33 cellular contexts compared by ENCODE assay signal in genomic region chr3:50213383-50213782, GRCh38. TPM values are rescaled to one million over a fixed set of nuclear protein-coding genes. Genes with fewer than 3 reads are reported as not detected.
DNase-seq lines count a peak whose midpoint lies in the region; ATAC-seq, FAIRE-seq and TF ChIP-seq lines count a peak whose summit lies in the region.
"Had no signal": no experiment of that assay in that cellular context is flagged by ENCODE, and none has a peak within 500 bp of the region (broad histone marks: within the 10 kb centered on the region; RNA-seq: fewer than 3 reads in every experiment).

No MANE protein-coding gene starts in this region.

- no peaks in the 10 kb centered on the region for H3K9me3 ChIP-seq in BLaER1 treated with 17β-estradiol and CSF1 and Interleukin-3, amounts not matched to agents 10 nM and 100 nM (replicated peaks in 1 of 11)
- H3K9me3 ChIP-seq: breast epithelium, mucosa of descending colon, Peyer's patch had no signal

- H3K36me3 ChIP-seq in BLaER1 treated with 17β-estradiol and CSF1 and Interleukin-3, amounts not matched to agents 10 nM and 100 nM = no peaks in the 10 kb centered on the region
- H3K36me3 ChIP-seq: breast epithelium, Peyer's patch had no signal

- peaks cover 17% of the 10 kb centered on the region for H3K4me1 Mint-ChIP-seq in brain
- H3K4me1 Mint-ChIP-seq: activated naive CD8-positive, alpha-beta T cell treated with anti-CD3 and anti-CD28 coated beads for 36 hours; CD14-positive monocyte had no signal

- TF ChIP-seq POLR2A in H54 (IDR thresholded peaks at IDR 0.05; ENCODE audit: low read depth, low read length) = no peak

- H3K4me3 Mint-ChIP-seq in brain = no peak overlapping the region
- H3K4me3 Mint-ChIP-seq: activated naive CD8-positive, alpha-beta T cell treated with anti-CD3 and anti-CD28 coated beads for 36 hours; CD14-positive monocyte; T-helper 17 cell had no signal

- H3K4me2 ChIP-seq in BLaER1 treated with 17β-estradiol and CSF1 and Interleukin-3, amounts not matched to agents 10 nM and 100 nM = peak overlapping the region in 8 of 11 experiments; percentile 27 to 61 (median 39); a peak in 13 of 22 replicates
- H3K4me2 ChIP-seq: smooth muscle cell had no signal

- DNase-seq in left lobe of liver (ENCODE audit: low spot score) = no peak
- peak; percentile 92 for DNase-seq in putamen (ENCODE audit: low spot score)
- no peak for DNase-seq in GM20000 (ENCODE audit: low spot score)
- DNase-seq in NCI-H128 (lab: John Stamatoyannopoulos, UW; ENCODE audit: unreplicated experiment) = no peak
- DNase-seq in H54 (ENCODE audit: insufficient read length, low spot score) = no peak
- DNase-seq: ACHN; activated CD4-positive, alpha-beta T cell treated with anti-CD3 and anti-CD28 coated beads, Interleukin-2, amount 50 U/mL, for 4 hours; activated CD8-positive, alpha-beta memory T cell treated with anti-CD3 and anti-CD28 coated beads, Interleukin-2, amount 50 U/mL, for 4 hours; activated naive CD8-positive, alpha-beta T cell treated with anti-CD3 and anti-CD28 coated beads for 36 hours; glutamatergic neuron; H7; left ventricle myocardium superior; mucosa of descending colon; NCI-H1092 treated with DMSO at 0.1 percent for 48 hours; NCI-H2107; NCI-H510A; Peyer's patch; stimulated activated CD4-positive, alpha-beta T cell treated with anti-CD3 and anti-CD28 coated beads, Interleukin-2, amount 100 ng/mL, for 48 hours; stimulated activated naive CD4-positive, alpha-beta T cell; T-helper 17 cell; trophoblast cell had no signal

- no peak overlapping the region for H3K27ac ChIP-seq in BLaER1 treated with 17β-estradiol and CSF1 and Interleukin-3, amounts not matched to agents 10 nM and 100 nM
- H3K27ac ChIP-seq: breast epithelium, HL-60, Peyer's patch, VCaP had no signal

- TF ChIP-seq CTCF in brain (conservative IDR thresholded peaks at IDR 0.05) = no peak
- TF ChIP-seq CTCF in GM20000 (IDR thresholded peaks at IDR 0.05; ENCODE audit: extremely low read depth, missing control alignments) = no peak

- ATAC-seq in left lobe of liver = peak; percentile 7
- no peak for ATAC-seq in HG02678 (IDR thresholded peaks at IDR 0.05; ENCODE audit: unreplicated experiment)
- ATAC-seq: left ventricle myocardium superior, mucosa of descending colon, T-helper 17 cell had no signal

- no peaks in the 10 kb centered on the region for H3K36me3 Mint-ChIP-seq in brain
- H3K36me3 Mint-ChIP-seq: activated naive CD8-positive, alpha-beta T cell treated with anti-CD3 and anti-CD28 coated beads for 36 hours; CD14-positive monocyte had no signal

- H3K27ac Mint-ChIP-seq in brain = peak overlapping the region in 3 of 5 experiments; percentile 83 to 91 (median 86)
- H3K27ac Mint-ChIP-seq: activated naive CD8-positive, alpha-beta T cell treated with anti-CD3 and anti-CD28 coated beads for 36 hours; activated T-helper 2 cell treated with anti-CD3 and anti-CD28 coated beads, Interferon-gamma antibody, Interleukin-2, Interleukin-4, amounts not matched to agents 10 μg/mL and 5 μg/mL and 100 μg/mL, durations not matched to agents 14 hours and 24 hours and 36 hours; T-helper 17 cell had no signal

- peak overlapping the region in 7 of 11 experiments; percentile 3 to 60 (median 32); a peak in 10 of 22 replicates for H3K9ac ChIP-seq in BLaER1 treated with 17β-estradiol and CSF1 and Interleukin-3, amounts not matched to agents 10 nM and 100 nM

- no peaks in the 10 kb centered on the region for H3K9me3 Mint-ChIP-seq in brain
- H3K9me3 Mint-ChIP-seq: activated naive CD8-positive, alpha-beta T cell treated with anti-CD3 and anti-CD28 coated beads for 36 hours; activated T-helper 2 cell treated with anti-CD3 and anti-CD28 coated beads, Interferon-gamma antibody, Interleukin-2, Interleukin-4, amounts not matched to agents 10 μg/mL and 5 μg/mL and 100 μg/mL, durations not matched to agents 14 hours and 24 hours and 36 hours; CD14-positive monocyte had no signal

- no peak overlapping the region for H3K4me3 ChIP-seq in BLaER1 treated with 17β-estradiol and CSF1 and Interleukin-3, amounts not matched to agents 10 nM and 100 nM
- H3K4me3 ChIP-seq: breast epithelium, mucosa of descending colon, Peyer's patch, smooth muscle cell had no signal

- H3K27me3 Mint-ChIP-seq in brain = peaks cover 8% of the 10 kb centered on the region
- H3K27me3 Mint-ChIP-seq: activated naive CD8-positive, alpha-beta T cell treated with anti-CD3 and anti-CD28 coated beads for 36 hours had no signal

- peaks cover 0 to 6% (median 0%) of the 10 kb centered on the region in 11 experiments; a peak in 3 of 22 replicates for H4K20me1 ChIP-seq in BLaER1 treated with 17β-estradiol and CSF1 and Interleukin-3, amounts not matched to agents 10 nM and 100 nM

- peaks cover 0 to 15% (median 6%) of the 10 kb centered on the region in 11 experiments; a peak in 14 of 22 replicates for H3K27me3 ChIP-seq in BLaER1 treated with 17β-estradiol and CSF1 and Interleukin-3, amounts not matched to agents 10 nM and 100 nM
- H3K27me3 ChIP-seq: breast epithelium, Peyer's patch had no signal

- peaks cover 7 to 35% (median 25%) of the 10 kb centered on the region in 10 experiments; a peak in 19 of 20 replicates for H3K4me1 ChIP-seq in BLaER1 treated with 17β-estradiol and CSF1 and Interleukin-3, amounts not matched to agents 10 nM and 100 nM

- no peak for FAIRE-seq in H54 (lab: Jason Lieb, UNC)
- FAIRE-seq: D721Med, endometrium had no signal

RNA-seq across cellular contexts. Expression of gene SLC38A3, which starts 8.3 kb away (rescaled TPM):
- polyA plus RNA-seq in brain (ENCODE audit: insufficient read depth, low read depth, low replicate concordance) = 18.3 TPM
- total RNA-seq in left lobe of liver = 242 TPM
- total RNA-seq: activated T-helper 2 cell treated with anti-CD3 and anti-CD28 coated beads, Interferon-gamma antibody, Interleukin-2, Interleukin-4, amounts not matched to agents 10 μg/mL and 5 μg/mL and 100 μg/mL, durations not matched to agents 14 hours and 24 hours and 36 hours had no signal
- polyA plus RNA-seq: CD14-positive monocyte, neural cell had no signal

RNA-seq across cellular contexts. Expression of gene GNAT1, which starts 22.0 kb away (rescaled TPM):
- 0.59 TPM for polyA plus RNA-seq in brain (ENCODE audit: insufficient read depth, low read depth, low replicate concordance)
- 0.08 TPM for total RNA-seq in left lobe of liver
- total RNA-seq: activated T-helper 2 cell treated with anti-CD3 and anti-CD28 coated beads, Interferon-gamma antibody, Interleukin-2, Interleukin-4, amounts not matched to agents 10 μg/mL and 5 μg/mL and 100 μg/mL, durations not matched to agents 14 hours and 24 hours and 36 hours; breast epithelium; H7; left ventricle myocardium superior; mucosa of descending colon; Peyer's patch; smooth muscle cell had no signal
- polyA plus RNA-seq: CD14-positive monocyte, neural cell, smooth muscle cell had no signal

RNA-seq across cellular contexts. Expression of gene GNAI2, which starts 22.6 kb away (rescaled TPM):
- 348 TPM for polyA plus RNA-seq in brain (ENCODE audit: insufficient read depth, low read depth, low replicate concordance)
- 115 TPM for total RNA-seq in left lobe of liver

RNA-seq across cellular contexts. Expression of gene SEMA3B, which starts 55.6 kb away (rescaled TPM):
- polyA plus RNA-seq in brain (ENCODE audit: insufficient read depth, low read depth, low replicate concordance) = 60.5 TPM
- 5.7 TPM for total RNA-seq in left lobe of liver
- polyA plus RNA-seq: CD14-positive monocyte had no signal

RNA-seq across cellular contexts. Expression of gene SEMA3F, which starts 58.3 kb away (rescaled TPM):
- polyA plus RNA-seq in brain (ENCODE audit: insufficient read depth, low read depth, low replicate concordance) = 15.3 TPM
- total RNA-seq in left lobe of liver = 4.0 TPM
- polyA plus RNA-seq: CD14-positive monocyte had no signal
